13 cellular contexts compared by ENCODE assay signal in the genomic region with DNA sequence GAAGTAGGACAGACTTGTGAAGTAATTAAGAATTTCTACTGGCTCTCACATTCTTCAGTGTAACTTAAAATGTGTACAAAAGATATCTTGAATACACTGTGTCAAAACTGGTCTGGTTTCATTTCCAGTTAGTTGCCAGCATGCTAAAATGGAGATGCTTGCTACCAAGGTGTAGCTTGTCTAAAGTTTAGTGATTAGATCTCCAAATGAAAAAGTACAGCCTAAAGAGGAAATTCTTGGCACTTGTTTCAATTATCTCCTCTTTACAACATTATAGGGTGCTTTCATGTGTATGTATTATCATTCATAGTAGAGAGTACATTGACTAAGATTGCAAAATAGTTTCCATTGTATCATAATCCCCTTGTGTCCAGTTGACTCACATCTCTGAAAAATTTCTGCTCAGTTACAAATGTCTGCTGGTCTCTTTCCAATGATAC.
A peak's percentile ranks its signal among the peaks of the same experiment; 100 is the strongest.
DNase-seq lines count a peak whose midpoint lies in the region; ATAC-seq, FAIRE-seq and TF ChIP-seq lines count a peak whose summit lies in the region.
"Had no signal": no experiment of that assay in that cellular context is flagged by ENCODE, and none has a peak within 500 bp of the region (broad histone marks: within the 10 kb centered on the region; RNA-seq: fewer than 3 reads in every experiment).

No MANE protein-coding gene starts in this region.

- TF ChIP-seq EP300 in stomach (IDR thresholded peaks at IDR 0.05), result no peak

- no peaks in the 10 kb centered on the region for H3K9me1 ChIP-seq in endothelial cell of umbilical vein (replicated peaks; ENCODE audit: control insufficient read depth, extremely low read depth, insufficient read depth, low read length)

- no peak overlapping the region for H3K27ac ChIP-seq in endothelial cell of umbilical vein (ENCODE audit: insufficient read depth, low read depth, low read length)
- no peak overlapping the region for H3K27ac ChIP-seq in stomach

- H3K79me2 ChIP-seq in endothelial cell of umbilical vein (ENCODE audit: control insufficient read depth, insufficient read depth, low read length), result no peaks in the 10 kb centered on the region

- no peak for ATAC-seq in GM21737 (IDR thresholded peaks at IDR 0.05; ENCODE audit: unreplicated experiment)
- ATAC-seq in GM19395 (IDR thresholded peaks at IDR 0.05; ENCODE audit: unreplicated experiment), result no peak
- no peak for ATAC-seq in HG02642 (IDR thresholded peaks at IDR 0.05; ENCODE audit: poor library complexity, unreplicated experiment)

- H3K4me3 ChIP-seq in NB4 (ENCODE audit: low read depth, low read length), result no peak overlapping the region
- no peak overlapping the region for H3K4me3 ChIP-seq in endothelial cell of umbilical vein (replicated peaks in 1 of 3; ENCODE audit: insufficient read depth in 1 of 3, low read depth in 1 of 3, low read length in 3 of 3)
- H3K4me3 ChIP-seq in stomach, result no peak overlapping the region

- intact Hi-C loops in endothelial cell of umbilical vein (cut with micrococcal nuclease) (no loop called here), stomach (cut with DNase I; ENCODE audit: low total_unique reads) (no loop called here)

- CTCF ChIA-PET in endothelial cell of umbilical vein (lab: Charles Lee), result no interaction called here

- no peaks in the 10 kb centered on the region for H3K9me3 ChIP-seq in endothelial cell of umbilical vein (replicated peaks; ENCODE audit: control insufficient read depth, insufficient read depth, low read length)
- no peaks in the 10 kb centered on the region for H3K9me3 ChIP-seq in stomach

- no peaks in the 10 kb centered on the region for H3K36me3 ChIP-seq in endothelial cell of umbilical vein (ENCODE audit: control insufficient read depth in 2 of 2, extremely low read depth in 1 of 2, insufficient read depth in 2 of 2, low read length in 2 of 2)
- no peaks in the 10 kb centered on the region for H3K36me3 ChIP-seq in stomach

- POLR2A ChIA-PET in endothelial cell of umbilical vein (lab: Charles Lee), result no interaction called here

- TF ChIP-seq CTCF in NB4 (IDR thresholded peaks at IDR 0.05; ENCODE audit: low read depth, low read length), result no peak
- TF ChIP-seq CTCF in endothelial cell of umbilical vein (IDR thresholded peaks at IDR 0.05; ENCODE audit: extremely low read depth in 1 of 2, insufficient read depth in 1 of 2, low read depth in 1 of 2, low read length in 2 of 2), result no peak
- TF ChIP-seq CTCF in stomach (IDR thresholded peaks at IDR 0.05), result no peak

- H3K4me2 ChIP-seq in endothelial cell of umbilical vein (ENCODE audit: insufficient read depth, low read length), result no peak overlapping the region

- no peak overlapping the region for H3K9ac ChIP-seq in endothelial cell of umbilical vein (replicated peaks; ENCODE audit: extremely low read depth, insufficient read depth, low read length)

- no peak for TF ChIP-seq POLR2A in NB4 (IDR thresholded peaks at IDR 0.05; ENCODE audit: extremely low read depth, insufficient read length)
- no peak for TF ChIP-seq POLR2A in endothelial cell of umbilical vein (IDR thresholded peaks at IDR 0.05; ENCODE audit: low read depth, low read length)
- no peak for TF ChIP-seq POLR2A in stomach (IDR thresholded peaks at IDR 0.05)

- H4K20me1 ChIP-seq in endothelial cell of umbilical vein (replicated peaks; ENCODE audit: control insufficient read depth, extremely low read depth, insufficient read depth, low read length), result no peaks in the 10 kb centered on the region

- DNase-seq in AG20443 (ENCODE audit: low spot score) (peak; percentile 51), NB4 (ENCODE audit: low read depth) (peak; percentile 29), endothelial cell of umbilical vein (ENCODE audit: low read depth, low spot score) (peak; percentile 13), myocyte (ENCODE audit: low read depth) (peak; percentile 48), stomach (no peak)
- DNase-seq: CD4-positive, alpha-beta memory T cell; endodermal cell; left cardiac atrium; NCI-H69; T1000 had no signal

- no peaks in the 10 kb centered on the region for H3K27me3 ChIP-seq in endothelial cell of umbilical vein (ENCODE audit: control insufficient read depth in 2 of 2, insufficient read depth in 2 of 2, low read length in 2 of 2)
- H3K27me3 ChIP-seq in stomach, result no peaks in the 10 kb centered on the region

- BruUV-seq in endothelial cell of umbilical vein (replicated peaks; lab: Mats Ljungman, UMichigan), result no TSS peak

- no peak overlapping the region for H2AFZ ChIP-seq in endothelial cell of umbilical vein (ENCODE audit: low read depth, low read length)

- dilution Hi-C loops in endothelial cell of umbilical vein (cut with MboI; ENCODE audit: extremely low pct_ligation_motif_present, low sequenced_read_pairs), result no loop called here

- H3K4me1 ChIP-seq in endothelial cell of umbilical vein (ENCODE audit: control insufficient read depth, extremely low read depth, insufficient read depth, low read length), result no peaks in the 10 kb centered on the region
- H3K4me1 ChIP-seq in stomach, result peaks cover 0 to 22% (median 3%) of the 10 kb centered on the region in 4 donors

- peak; percentile 4 for FAIRE-seq in endothelial cell of umbilical vein (lab: Jason Lieb, UNC)

TF ChIP-seq in endothelial cell of umbilical vein, 7 proteins besides CTCF, POLR2A, EP300 and RAD21:
- TF ChIP-seq POLR2AphosphoS5 (IDR thresholded peaks at IDR 0.05; ENCODE audit: insufficient read depth, low read depth, low read length), result no peak
- no peak for TF ChIP-seq GATA2 (IDR thresholded peaks at IDR 0.05; ENCODE audit: insufficient read depth, insufficient read length, low read depth, low read length)
- TF ChIP-seq, protein P1, sequence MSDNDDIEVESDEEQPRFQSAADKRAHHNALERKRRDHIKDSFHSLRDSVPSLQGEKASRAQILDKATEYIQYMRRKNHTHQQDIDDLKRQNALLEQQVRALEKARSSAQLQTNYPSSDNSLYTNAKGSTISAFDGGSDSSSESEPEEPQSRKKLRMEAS (IDR thresholded peaks at IDR 0.05; ENCODE audit: insufficient read depth, insufficient read length), result no peak
- no peak for TF ChIP-seq JUN (IDR thresholded peaks at IDR 0.05; ENCODE audit: borderline replicate concordance, insufficient read depth, insufficient read length, low read depth)
- TF ChIP-seq EZH2 (IDR thresholded peaks at IDR 0.05; ENCODE audit: borderline replicate concordance, low read depth, low read length, severe bottlenecking), result no peak
- no peak for TF ChIP-seq FOS (IDR thresholded peaks at IDR 0.05; ENCODE audit: borderline replicate concordance, insufficient read depth, low read length)
- no peak for TF ChIP-seq MYC (IDR thresholded peaks at IDR 0.05; ENCODE audit: low read depth, low read length)
